ENCODE assay signal across 9 cellular contexts in genomic region chr1:72282690-72283203, GRCh38. TPM values are rescaled to one million over a fixed set of nuclear protein-coding genes. Genes with fewer than 3 reads are reported as not detected.
DNase-seq lines count a peak whose midpoint lies in the region; ATAC-seq and TF ChIP-seq lines count a peak whose summit lies in the region.
"Had no signal": no experiment of that assay in that cellular context is flagged by ENCODE, and none has a peak within 500 bp of the region (broad histone marks: within the 10 kb centered on the region; RNA-seq: fewer than 3 reads in every experiment).

No MANE protein-coding gene starts in this region.

- WGBS in heart left ventricle, 4 donors: 0 to 1% (median 1%) methylated on average over 41 of the region's 41 CpGs

- TF ChIP-seq CTCF in heart left ventricle (IDR thresholded peaks at IDR 0.05) (peak in 6 of 12 donors; percentile 6 to 35 (median 18)), osteocyte (IDR thresholded peaks at IDR 0.05) (no peak), vagina (IDR thresholded peaks at IDR 0.05) (no peak)

- peak; percentile 79 to 95 (median 85) for ATAC-seq in heart left ventricle

- H3K27ac Mint-ChIP-seq in osteocyte (ENCODE audit: unreplicated experiment): no peak overlapping the region

- H3K4me3 ChIP-seq in H7 (ENCODE audit: insufficient read depth, low read depth, low read length) (peak overlapping the region; percentile 78), heart left ventricle (peak overlapping the region; percentile 52 to 91 (median 70)), vagina (peak overlapping the region; percentile 67)

- H3K9ac ChIP-seq in ES-I3 (ENCODE audit: low read depth, low read length): peak overlapping the region; percentile 93; the same call in 1 of the 2 replicates

- H3K36me3 ChIP-seq in ES-I3 (ENCODE audit: insufficient read depth, low read length) (no peaks in the 10 kb centered on the region), H7 (replicated peaks; ENCODE audit: control insufficient read depth, insufficient read depth, low read length) (no peaks in the 10 kb centered on the region), heart left ventricle (no peaks in the 10 kb centered on the region), vagina (no peaks in the 10 kb centered on the region)

- intact Hi-C loops in heart left ventricle (cut with DNase I): no loop called here
- intact Hi-C loops in vagina (cut with DNase I): no loop called here

- H3K4me3 Mint-ChIP-seq in osteocyte (ENCODE audit: unreplicated experiment): no peak overlapping the region
- H3K4me3 Mint-ChIP-seq: nephron had no signal

- H3K27me3 Mint-ChIP-seq in osteocyte (ENCODE audit: unreplicated experiment): no peaks in the 10 kb centered on the region

- H3K27ac ChIP-seq in angular gyrus (ENCODE audit: low read depth, low read length): peak overlapping the region; percentile 98
- peak overlapping the region; percentile 81 to 96 (median 91) for H3K27ac ChIP-seq in heart left ventricle
- peak overlapping the region; percentile 89 for H3K27ac ChIP-seq in vagina

- H3K4me1 Mint-ChIP-seq in osteocyte (ENCODE audit: unreplicated experiment): peaks cover 19% of the 10 kb centered on the region

- H3K9me3 Mint-ChIP-seq in osteocyte (ENCODE audit: unreplicated experiment): no peaks in the 10 kb centered on the region
- H3K9me3 Mint-ChIP-seq: nephron had no signal

- H3K27me3 ChIP-seq in H7 (ENCODE audit: control insufficient read depth, insufficient read depth, low read length) (peaks cover 30% of the 10 kb centered on the region), heart left ventricle (no peaks in the 10 kb centered on the region), vagina (no peaks in the 10 kb centered on the region)

- DNase-seq in H7 (peak; percentile 68), LoVo (ENCODE audit: low spot score) (peak; percentile 52), SHP77 (lab: John Stamatoyannopoulos, UW) (peak; percentile 73 to 91), heart left ventricle (peak; percentile 82 to 91 (median 87)), osteocyte (ENCODE audit: extremely low spot score, unreplicated experiment) (peak; percentile 96), vagina (ENCODE audit: extremely low spot score in 2 of 2) (no peak)

- TF ChIP-seq POLR2A in heart left ventricle (IDR thresholded peaks at IDR 0.05) (peak in 1 of 2 donors; percentile 21), vagina (IDR thresholded peaks at IDR 0.05) (no peak)

- H3K36me3 Mint-ChIP-seq in osteocyte (ENCODE audit: unreplicated experiment): no peaks in the 10 kb centered on the region

- H3K9me3 ChIP-seq in ES-I3 (ENCODE audit: control insufficient read depth, insufficient read depth, low read length) (no peaks in the 10 kb centered on the region), heart left ventricle (no peaks in the 10 kb centered on the region), vagina (no peaks in the 10 kb centered on the region)

- H3K4me1 ChIP-seq in ES-I3 (ENCODE audit: insufficient read depth, low read length) (no peaks in the 10 kb centered on the region), heart left ventricle (peaks cover 0 to 20% (median 0%) of the 10 kb centered on the region in 12 donors), vagina (peaks cover 5% of the 10 kb centered on the region)

RNA-seq across cellular contexts. Expression of gene NEGR1, which starts 0.4 kb away (rescaled TPM):
- total RNA-seq in H7 (2014; rRNA removed; shearing (Covaris generic)): 2.1 and 3.1 TPM in 2 replicates
- total RNA-seq in heart left ventricle (10 to 100 TPM in 2 of 9 donors, 1 to 10 TPM in 7; 3.9 to 11.3 (median 8.8) TPM), osteocyte (5.0 and 7.6 TPM in 2 replicates), vagina (19.2 TPM)
- 1 to 10 TPM; 1.7 to 2.4 TPM for polyA plus RNA-seq in heart left ventricle

Comparison
In these comparisons a context has a peak if more than half of its experiments do, and no peak if none do; other contexts are left out.
1. DNase-seq: peak in H7 (single experiment), LoVo (single experiment), SHP77 (2 of 2), heart left ventricle (5 of 5) and osteocyte (single experiment); none in vagina (0 of 2).
2. Peak in every context shown above with its lines, with median percentiles within 50 percentile points of each other: H3K4me3 ChIP-seq and H3K27ac ChIP-seq.